Comparison of ENCODE assay signal across 14 cellular contexts in genomic region chr2:99710720-99711612, GRCh38.
DNase-seq lines count a peak whose midpoint lies in the region; ATAC-seq and TF ChIP-seq lines count a peak whose summit lies in the region.
"Had no signal": no experiment of that assay in that cellular context is flagged by ENCODE, and none has a peak within 500 bp of the region (broad histone marks: within the 10 kb centered on the region; RNA-seq: fewer than 3 reads in every experiment).

No MANE protein-coding gene starts in this region.

- H4K12ac ChIP-seq in trophoblast cell (ENCODE audit: low read depth, low read length) = no peak overlapping the region

- H3K27me3 ChIP-seq in trophoblast cell (ENCODE audit: insufficient read depth, low read length) = no peaks in the 10 kb centered on the region
- H3K27me3 ChIP-seq: hepatocyte had no signal

- H3K79me2 ChIP-seq in trophoblast cell (ENCODE audit: control insufficient read depth, insufficient read depth, low read length, poor library complexity) = no peaks in the 10 kb centered on the region
- H3K79me2 ChIP-seq: hepatocyte had no signal

- peaks cover 12% of the 10 kb centered on the region for H3K79me1 ChIP-seq in trophoblast cell (ENCODE audit: low read length)

- no peak for TF ChIP-seq CTCF in GM20000 (IDR thresholded peaks at IDR 0.05; ENCODE audit: extremely low read depth, missing control alignments)

- ATAC-seq in left cardiac atrium (peak; percentile 21 to 55), GM18519 (IDR thresholded peaks at IDR 0.05; ENCODE audit: low FRiP score, unreplicated experiment) (no peak)
- ATAC-seq: stimulated activated effector memory CD8-positive, alpha-beta T cell treated with anti-CD3 and anti-CD28 coated beads, Interleukin-12 subunit alpha, Interleukin-12 subunit beta, amount 100 ng/mL, for 72 hours had no signal

- no peaks in the 10 kb centered on the region for H3K9me3 ChIP-seq in trophoblast cell (ENCODE audit: insufficient read depth, low read depth, low read length)

- no peak overlapping the region for H2AFZ ChIP-seq in trophoblast cell (ENCODE audit: insufficient read depth, low read length, poor library complexity)
- H2AFZ ChIP-seq: hepatocyte had no signal

- peak overlapping the region; percentile 90 for H3K27ac ChIP-seq in trophoblast cell (ENCODE audit: low read depth, low read length)
- H3K27ac ChIP-seq: C4-2B, hepatocyte had no signal

- peak overlapping the region; percentile 47 for H2BK12ac ChIP-seq in trophoblast cell (ENCODE audit: low read length)

- intact Hi-C loops in left cardiac atrium (cut with DNase I) = no loop called here

- no peak overlapping the region for H3K9ac ChIP-seq in trophoblast cell (ENCODE audit: low read length)

- H4K8ac ChIP-seq in trophoblast cell (ENCODE audit: low read depth, low read length) = no peak overlapping the region

- no CpG with 5 or more reads among the region's 16 CpGs for WGBS in trophoblast cell (ENCODE audit: extremely low coverage, insufficient coverage, insufficient read length)

- peak overlapping the region; percentile 23 for H2BK120ac ChIP-seq in trophoblast cell (ENCODE audit: insufficient read depth, low read length, poor library complexity)

- H2BK5ac ChIP-seq in trophoblast cell (ENCODE audit: low read depth, low read length, poor library complexity) = peak overlapping the region; percentile 59

- no peak overlapping the region for H3K14ac ChIP-seq in trophoblast cell (ENCODE audit: low read length)

- no peak overlapping the region for H3K23ac ChIP-seq in trophoblast cell (ENCODE audit: low read length)

- peaks cover 8 to 16% of the 10 kb centered on the region in 2 experiments for H3K4me1 ChIP-seq in trophoblast cell (ENCODE audit: control insufficient read depth in 1 of 2, insufficient read depth in 2 of 2, low read length in 2 of 2)

- H3K4me2 ChIP-seq in trophoblast cell (ENCODE audit: low read length) = peak overlapping the region; percentile 36
- H3K4me2 ChIP-seq: hepatocyte had no signal

- H3K18ac ChIP-seq in trophoblast cell (ENCODE audit: low read length) = no peak overlapping the region

- H3K4me3 ChIP-seq in trophoblast cell (ENCODE audit: low read depth, low read length) = no peak overlapping the region
- H3K4me3 ChIP-seq: hepatocyte had no signal

- H3K4ac ChIP-seq in trophoblast cell (ENCODE audit: low read depth, low read length) = no peak overlapping the region

- peak overlapping the region; percentile 67 for H4K91ac ChIP-seq in trophoblast cell (ENCODE audit: low read depth, low read length)

- H2AK5ac ChIP-seq in trophoblast cell (ENCODE audit: low read length) = no peak overlapping the region

- DNase-seq in DMS 273 treated with DMSO at 0.1 percent for 48 hours (lab: John Stamatoyannopoulos, UW) = peak; percentile 5
- DNase-seq in NCI-H524 treated with DMSO at 0.1 percent for 48 hours (lab: John Stamatoyannopoulos, UW) = peak; percentile 5
- DNase-seq in left cardiac atrium = no peak
- DNase-seq in trophoblast cell = peak; percentile 14 to 53
- DNase-seq in A172 (ENCODE audit: low spot score) = no peak
- no peak for DNase-seq in GM20000 (ENCODE audit: low spot score)
- DNase-seq in NCI-H345 (lab: John Stamatoyannopoulos, UW) = no peak
- DNase-seq: activated naive CD4-positive, alpha-beta T cell treated with anti-CD3 and anti-CD28 coated beads, Interleukin-2, amount 10 ng/mL, durations not matched to agents 7 days and 5 days; central memory CD4-positive, alpha-beta T cell; H9 had no signal

- no peaks in the 10 kb centered on the region for H3K36me3 ChIP-seq in trophoblast cell (ENCODE audit: control insufficient read depth in 1 of 2, insufficient read depth in 2 of 2, low read length in 2 of 2)

Comparison
In these comparisons a context has a peak if more than half of its experiments do, and no peak if none do; other contexts are left out.
1. DNase-seq: peak in DMS 273 treated with DMSO at 0.1 percent for 48 hours (single experiment), NCI-H524 treated with DMSO at 0.1 percent for 48 hours (single experiment) and trophoblast cell (2 of 2); none in left cardiac atrium (single experiment), A172 (single experiment), GM20000 (single experiment) and NCI-H345 (single experiment).